In genomic region chr5:159106569-159107282, GRCh38 we compare ENCODE assay signal across 8 cellular contexts. TPM values are rescaled to one million over a fixed set of nuclear protein-coding genes. Genes with fewer than 3 reads are reported as not detected.
DNase-seq lines count a peak whose midpoint lies in the region; ATAC-seq and TF ChIP-seq lines count a peak whose summit lies in the region.

No MANE protein-coding gene starts in this region.

- H3K27ac ChIP-seq in sigmoid colon: peak overlapping the region in 1 of 4 donors; percentile 51

- ATAC-seq in GM21529 (IDR thresholded peaks at IDR 0.05; ENCODE audit: unreplicated experiment) (peak; percentile 65), HG03457 (IDR thresholded peaks at IDR 0.05; ENCODE audit: unreplicated experiment) (no peak)

- DNase-seq in EH (ENCODE audit: low read depth) (peak; percentile 70), SW 1271 (lab: John Stamatoyannopoulos, UW) (peak; percentile 34 to 68), amniotic stem cell (lab: John Stamatoyannopoulos, UW) (peak; percentile 68), hepatic stellate cell (ENCODE audit: low spot score) (peak; percentile 85), sigmoid colon (peak; percentile 88)
- DNase-seq in Jurkat, Clone E6-1 (ENCODE audit: low read depth, low spot score): peak; percentile 28

- no peak for TF ChIP-seq EP300 in sigmoid colon (IDR thresholded peaks at IDR 0.05)

- no peaks in the 10 kb centered on the region for H3K36me3 ChIP-seq in sigmoid colon

- no peak for TF ChIP-seq POLR2A in sigmoid colon (IDR thresholded peaks at IDR 0.05)

- WGBS in sigmoid colon, 2 donors: 5% methylated on average over 39 of the region's 39 CpGs

- peaks cover 21 to 68% (median 55%) of the 10 kb centered on the region in 3 donors for H3K27me3 ChIP-seq in sigmoid colon

- H3K4me1 ChIP-seq in sigmoid colon: peaks cover 0 to 26% (median 24%) of the 10 kb centered on the region in 4 donors

- no peak overlapping the region for H3K4me3 ChIP-seq in Jurkat, Clone E6-1 (ENCODE audit: low read length)
- peak overlapping the region; percentile 8 to 36 (median 32) for H3K4me3 ChIP-seq in sigmoid colon

- peak; percentile 73 to 91 (median 86) for TF ChIP-seq CTCF in sigmoid colon (IDR thresholded peaks at IDR 0.05)

- H3K9me3 ChIP-seq in sigmoid colon: no peaks in the 10 kb centered on the region

- intact Hi-C loops in sigmoid colon (cut with DNase I): loop anchor here (1.0 to 10.0 kb wide), 4 partner anchors 411 to 1292 kb away; no protein-coding TSS in a partner anchor

RNA-seq across cellular contexts. Expression of gene EBF1, which starts 7.0 kb away (rescaled TPM):
- polyA plus RNA-seq in Jurkat, Clone E6-1 (2012; ENCODE audit: insufficient read depth, insufficient read length): 2.0 TPM
- 10 to 100 TPM; 11.9 to 30.5 (median 25.9) TPM for total RNA-seq in sigmoid colon
- polyA plus RNA-seq in sigmoid colon: 1 to 10 TPM in 2 of 3 donors, under 1 TPM in 1; 0.46 to 6.0 (median 4.5) TPM

Comparison
In these comparisons a context has a peak if more than half of its experiments do, and no peak if none do; other contexts are left out.
1. DNase-seq: peak in every context shown above with its lines; median percentile 88 in sigmoid colon; 85 in hepatic stellate cell; 70 in EH; 68 in amniotic stem cell; 51 in SW 1271; 28 in Jurkat, Clone E6-1.